In the genomic region with DNA sequence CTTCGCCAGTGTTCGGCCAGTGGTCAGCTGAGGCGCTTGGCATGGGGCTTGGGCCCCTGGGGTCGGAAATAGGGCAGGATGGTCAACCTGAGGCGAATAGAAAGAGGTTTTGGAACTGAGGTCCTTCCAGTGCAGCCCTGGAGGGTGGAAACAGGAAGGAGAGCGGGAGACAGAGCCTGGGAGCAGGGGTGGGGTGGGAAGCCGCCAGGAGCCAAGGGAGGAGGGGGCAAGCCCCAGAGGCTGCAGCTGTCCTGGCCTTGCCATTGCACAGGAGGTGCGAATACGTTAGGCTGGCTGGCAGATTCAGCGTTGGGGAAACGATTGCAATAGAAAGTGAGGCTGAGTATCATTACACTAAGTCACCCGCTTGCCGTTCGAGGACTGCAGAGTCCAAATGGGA, we compare ENCODE assay signal across 2 cellular contexts.
TF ChIP-seq lines count a peak whose summit lies in the region.

No MANE protein-coding gene starts in this region.

TF ChIP-seq in IMR-90, 13 proteins besides CTCF, POLR2A, EP300 and RAD21 (continued from another document):
- TF ChIP-seq MAZ (IDR thresholded peaks at IDR 0.05; ENCODE audit: borderline replicate concordance, low read depth, low read length) (no peak), ELK1 (IDR thresholded peaks at IDR 0.05; ENCODE audit: borderline replicate concordance, low read depth, low read length) (no peak), FOS (IDR thresholded peaks at IDR 0.05; ENCODE audit: low read depth, low read length) (no peak), MAFK (IDR thresholded peaks at IDR 0.05; ENCODE audit: low read depth, low read length) (no peak), BHLHE40 (IDR thresholded peaks at IDR 0.05; ENCODE audit: low read depth, low read length) (no peak), RFX5 (IDR thresholded peaks at IDR 0.05; ENCODE audit: low read depth, low read length) (no peak), MXI1 (IDR thresholded peaks at IDR 0.05; ENCODE audit: borderline replicate concordance, low read depth, low read length) (no peak), NFE2L2 (IDR thresholded peaks at IDR 0.05; ENCODE audit: low read depth, low read length) (no peak), CEBPB (IDR thresholded peaks at IDR 0.05; ENCODE audit: low read depth, low read length) (no peak), SMC3 (IDR thresholded peaks at IDR 0.05; ENCODE audit: low read depth, low read length) (no peak)
- TF ChIP-seq, protein P1, sequence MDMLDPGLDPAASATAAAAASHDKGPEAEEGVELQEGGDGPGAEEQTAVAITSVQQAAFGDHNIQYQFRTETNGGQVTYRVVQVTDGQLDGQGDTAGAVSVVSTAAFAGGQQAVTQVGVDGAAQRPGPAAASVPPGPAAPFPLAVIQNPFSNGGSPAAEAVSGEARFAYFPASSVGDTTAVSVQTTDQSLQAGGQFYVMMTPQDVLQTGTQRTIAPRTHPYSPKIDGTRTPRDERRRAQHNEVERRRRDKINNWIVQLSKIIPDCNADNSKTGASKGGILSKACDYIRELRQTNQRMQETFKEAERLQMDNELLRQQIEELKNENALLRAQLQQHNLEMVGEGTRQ (IDR thresholded peaks at IDR 0.05; ENCODE audit: low read depth, low read length) = no peak

TF ChIP-seq in WTC11, 78 proteins besides CTCF, POLR2A, EP300 and RAD21:
- no peak for TF ChIP-seq E2F4 (CRISPR knock-in tag; IDR thresholded peaks at IDR 0.05; ENCODE audit: borderline replicate concordance, low read depth)
- no peak for TF ChIP-seq ZNF121 (CRISPR knock-in tag; IDR thresholded peaks at IDR 0.05)
- TF ChIP-seq ZNF219 (CRISPR knock-in tag; IDR thresholded peaks at IDR 0.05; ENCODE audit: borderline replicate concordance) = no peak
- no peak for TF ChIP-seq GABPB1 (CRISPR knock-in tag; IDR thresholded peaks at IDR 0.05)
- no peak for TF ChIP-seq TEAD4 (CRISPR knock-in tag; IDR thresholded peaks at IDR 0.05)
- no peak for TF ChIP-seq ZNF317 (CRISPR knock-in tag; IDR thresholded peaks at IDR 0.05; ENCODE audit: borderline replicate concordance, low read depth)
- TF ChIP-seq AR (CRISPR knock-in tag; IDR thresholded peaks at IDR 0.05) = no peak
- no peak for TF ChIP-seq CBFB (CRISPR knock-in tag; IDR thresholded peaks at IDR 0.05; ENCODE audit: low read depth)
- TF ChIP-seq FOXK1 (CRISPR knock-in tag; IDR thresholded peaks at IDR 0.05) = no peak
- TF ChIP-seq ZBTB21 (CRISPR knock-in tag; IDR thresholded peaks at IDR 0.05; ENCODE audit: borderline replicate concordance) = no peak
- no peak for TF ChIP-seq NFE2L1 (CRISPR knock-in tag; IDR thresholded peaks at IDR 0.05)
- no peak for TF ChIP-seq GTF2I (CRISPR knock-in tag; conservative IDR thresholded peaks at IDR 0.05)
- no peak for TF ChIP-seq TCF7 (CRISPR knock-in tag; IDR thresholded peaks at IDR 0.05; ENCODE audit: low read depth)
- TF ChIP-seq ATF1 (CRISPR knock-in tag; IDR thresholded peaks at IDR 0.05) = no peak
- TF ChIP-seq JUN (CRISPR knock-in tag; IDR thresholded peaks at IDR 0.05) = no peak
- TF ChIP-seq IRF1 (CRISPR knock-in tag; IDR thresholded peaks at IDR 0.05) = no peak
- TF ChIP-seq, protein P2, sequence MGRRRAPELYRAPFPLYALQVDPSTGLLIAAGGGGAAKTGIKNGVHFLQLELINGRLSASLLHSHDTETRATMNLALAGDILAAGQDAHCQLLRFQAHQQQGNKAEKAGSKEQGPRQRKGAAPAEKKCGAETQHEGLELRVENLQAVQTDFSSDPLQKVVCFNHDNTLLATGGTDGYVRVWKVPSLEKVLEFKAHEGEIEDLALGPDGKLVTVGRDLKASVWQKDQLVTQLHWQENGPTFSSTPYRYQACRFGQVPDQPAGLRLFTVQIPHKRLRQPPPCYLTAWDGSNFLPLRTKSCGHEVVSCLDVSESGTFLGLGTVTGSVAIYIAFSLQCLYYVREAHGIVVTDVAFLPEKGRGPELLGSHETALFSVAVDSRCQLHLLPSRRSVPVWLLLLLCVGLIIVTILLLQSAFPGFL (CRISPR knock-in tag; IDR thresholded peaks at IDR 0.05; ENCODE audit: borderline replicate concordance) = no peak
- no peak for TF ChIP-seq NFYB (CRISPR knock-in tag; conservative IDR thresholded peaks at IDR 0.05; ENCODE audit: low read depth)
- TF ChIP-seq ZNF671 (CRISPR knock-in tag; IDR thresholded peaks at IDR 0.05) = no peak
